Comparison of ENCODE assay signal across 9 cellular contexts in the genomic region with DNA sequence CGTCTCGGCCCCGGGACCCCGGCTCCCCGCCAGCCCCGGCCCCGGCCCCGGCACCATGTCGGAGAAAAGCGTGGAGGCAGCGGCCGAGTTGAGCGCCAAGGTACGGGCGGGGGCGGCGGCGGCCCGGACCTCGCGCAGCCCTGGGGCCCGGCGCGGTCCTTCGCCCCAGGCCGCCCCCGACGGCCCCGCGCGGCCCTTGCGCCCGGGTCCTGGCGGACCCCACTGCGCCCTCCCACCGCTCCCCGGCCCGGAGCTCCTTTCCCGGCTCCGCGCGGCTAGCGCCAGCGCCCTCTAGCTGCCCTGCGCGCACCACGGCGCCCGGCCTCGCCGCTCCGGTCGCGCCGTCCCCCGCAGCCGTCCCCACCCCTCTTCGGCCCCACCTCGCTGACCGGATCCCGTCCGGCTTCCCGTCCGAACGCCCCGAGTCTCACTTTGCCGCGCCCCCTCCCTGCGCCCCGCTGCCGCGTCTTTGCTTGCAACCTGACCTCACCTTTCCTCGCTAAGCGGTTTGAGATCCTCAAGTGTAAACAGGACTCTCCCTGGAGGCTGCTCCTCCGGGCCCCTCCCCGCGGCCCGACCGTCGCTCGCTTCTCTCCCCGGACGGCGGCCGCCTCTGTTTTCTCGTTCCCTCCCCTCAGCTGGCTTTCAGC. TPM values are rescaled to one million over a fixed set of nuclear protein-coding genes. Genes with fewer than 3 reads are reported as not detected.
DNase-seq lines count a peak whose midpoint lies in the region; ATAC-seq lines count a peak whose summit lies in the region.
"Had no signal": no experiment of that assay in that cellular context is flagged by ENCODE, and none has a peak within 500 bp of the region (broad histone marks: within the 10 kb centered on the region; RNA-seq: fewer than 3 reads in every experiment).

No MANE protein-coding gene starts in this region.

- H3K9me3 ChIP-seq in SJSA1 (replicated peaks) (no peaks in the 10 kb centered on the region), trophoblast cell (ENCODE audit: insufficient read depth, low read depth, low read length) (no peaks in the 10 kb centered on the region)

- peak overlapping the region; percentile 74 to 94 (median 86) for H3K4me3 Mint-ChIP-seq in IgD-negative memory B cell

- H2AK5ac ChIP-seq in trophoblast cell (ENCODE audit: low read length): peak overlapping the region; percentile 32

- H3K79me2 ChIP-seq in trophoblast cell (ENCODE audit: control insufficient read depth, insufficient read depth, low read length, poor library complexity): peaks cover 18% of the 10 kb centered on the region

- intact Hi-C loops in left ventricle myocardium superior (cut with micrococcal nuclease): no loop called here

- no peak overlapping the region for H2BK12ac ChIP-seq in trophoblast cell (ENCODE audit: low read length)

- peak overlapping the region; percentile 76 for H3K4ac ChIP-seq in trophoblast cell (ENCODE audit: low read depth, low read length)

- DNase-seq in DMS153 treated with DMSO at 0.1 percent for 48 hours (lab: John Stamatoyannopoulos, UW; ENCODE audit: unreplicated experiment): peak; percentile 46
- peak; percentile 59 to 75 for DNase-seq in SJSA1 (ENCODE audit: low read depth in 1 of 2, low spot score in 2 of 2)
- DNase-seq in left ventricle myocardium superior: peak; percentile 91
- DNase-seq in trophoblast cell: peak; percentile 59 to 71

- H3K9me3 Mint-ChIP-seq in IgD-negative memory B cell: no peaks in the 10 kb centered on the region

- peak overlapping the region; percentile 92 for H3K18ac ChIP-seq in trophoblast cell (ENCODE audit: low read length)

- H3K27ac ChIP-seq in SJSA1 (peak overlapping the region; percentile 30; the same call in 1 of the 2 replicates), angular gyrus (ENCODE audit: low read depth, low read length) (peak overlapping the region; percentile 97), trophoblast cell (ENCODE audit: low read depth, low read length) (peak overlapping the region; percentile 77)

- H3K23ac ChIP-seq in trophoblast cell (ENCODE audit: low read length): no peak overlapping the region

- ATAC-seq in GM21367 (IDR thresholded peaks at IDR 0.05; ENCODE audit: unreplicated experiment): peak; percentile 46
- peak; percentile 59 for ATAC-seq in left ventricle myocardium superior
- ATAC-seq in GM18858 (IDR thresholded peaks at IDR 0.05; ENCODE audit: unreplicated experiment): no peak

- H4K12ac ChIP-seq in trophoblast cell (ENCODE audit: low read depth, low read length): peak overlapping the region; percentile 43

- H3K4me2 ChIP-seq in trophoblast cell (ENCODE audit: low read length): peak overlapping the region; percentile 91

- H4K91ac ChIP-seq in trophoblast cell (ENCODE audit: low read depth, low read length): peak overlapping the region; percentile 77

- no CpG with 5 or more reads among the region's 86 CpGs for WGBS in trophoblast cell (ENCODE audit: extremely low coverage, insufficient coverage, insufficient read length)

- peak overlapping the region; percentile 55 for H2BK120ac ChIP-seq in trophoblast cell (ENCODE audit: insufficient read depth, low read length, poor library complexity)

- peaks cover 30% of the 10 kb centered on the region for H3K79me1 ChIP-seq in trophoblast cell (ENCODE audit: low read length)

- H2AFZ ChIP-seq in trophoblast cell (ENCODE audit: insufficient read depth, low read length, poor library complexity): peak overlapping the region; percentile 54

- peaks cover 37% of the 10 kb centered on the region for H3K27me3 Mint-ChIP-seq in IgD-negative memory B cell

- peaks cover 49% of the 10 kb centered on the region for H3K4me1 ChIP-seq in SJSA1 (replicated peaks)
- H3K4me1 ChIP-seq in trophoblast cell (ENCODE audit: control insufficient read depth in 1 of 2, insufficient read depth in 2 of 2, low read length in 2 of 2): peaks cover 23 to 32% of the 10 kb centered on the region in 2 experiments

- H3K14ac ChIP-seq in trophoblast cell (ENCODE audit: low read length): peak overlapping the region; percentile 90

- peaks cover 7 to 17% (median 15%) of the 10 kb centered on the region in 3 donors for H3K4me1 Mint-ChIP-seq in IgD-negative memory B cell

- no peaks in the 10 kb centered on the region for H3K36me3 Mint-ChIP-seq in IgD-negative memory B cell

- peak overlapping the region; percentile 83 for H3K9ac ChIP-seq in trophoblast cell (ENCODE audit: low read length)

- peak overlapping the region; percentile 43 for H4K8ac ChIP-seq in trophoblast cell (ENCODE audit: low read depth, low read length)

- peaks cover 33% of the 10 kb centered on the region for H3K36me3 ChIP-seq in SJSA1
- H3K36me3 ChIP-seq in trophoblast cell (ENCODE audit: control insufficient read depth in 1 of 2, insufficient read depth in 2 of 2, low read length in 2 of 2): peaks cover 21 to 24% of the 10 kb centered on the region in 2 experiments

- H3K27ac Mint-ChIP-seq in IgD-negative memory B cell: no peak overlapping the region

- H3K4me3 ChIP-seq in SJSA1 (peak overlapping the region; percentile 87), trophoblast cell (ENCODE audit: low read depth, low read length) (peak overlapping the region; percentile 92)

- no peaks in the 10 kb centered on the region for H3K27me3 ChIP-seq in SJSA1 (replicated peaks)
- H3K27me3 ChIP-seq in trophoblast cell (ENCODE audit: insufficient read depth, low read length): no peaks in the 10 kb centered on the region

- H2BK5ac ChIP-seq in trophoblast cell (ENCODE audit: low read depth, low read length, poor library complexity): peak overlapping the region; percentile 61

RNA-seq across cellular contexts. Expression of a gene that starts 0.6 kb away (rescaled TPM):
- polyA plus RNA-seq in IgD-negative memory B cell: 2.5 TPM
- total RNA-seq in SJSA1 (2014; rRNA removed; shearing (Covaris generic)): 243 and 442 TPM in 2 replicates
- 133 TPM for total RNA-seq in left ventricle myocardium superior
- 441 and 482 TPM in 2 replicates for polyA plus RNA-seq in trophoblast cell (2013)

RNA-seq across cellular contexts. Expression of a gene that starts 5.5 kb away (rescaled TPM):
- polyA plus RNA-seq in IgD-negative memory B cell: 0.88 TPM
- total RNA-seq in SJSA1 (2014; rRNA removed; shearing (Covaris generic)): 0.13 and 0.47 TPM in 2 replicates
- 0.37 TPM for total RNA-seq in left ventricle myocardium superior
- 0.29 and 0.37 TPM in 2 replicates for polyA plus RNA-seq in trophoblast cell (2013)
- total RNA-seq: glomerular endothelial cell had no signal

RNA-seq across cellular contexts. Expression of a gene that starts 13.8 kb away (rescaled TPM):
- polyA plus RNA-seq in IgD-negative memory B cell: 152 TPM
- 171 and 243 TPM in 2 replicates for total RNA-seq in SJSA1 (2014; rRNA removed; shearing (Covaris generic))
- total RNA-seq in left ventricle myocardium superior: 158 TPM
- 219 and 234 TPM in 2 replicates for polyA plus RNA-seq in trophoblast cell (2013)

RNA-seq across cellular contexts. Expression of a gene that starts 22.6 kb away (rescaled TPM):
- 6.6 TPM for polyA plus RNA-seq in IgD-negative memory B cell
- total RNA-seq in SJSA1 (2014; rRNA removed; shearing (Covaris generic)): not detected in 2 replicates
- 8.4 TPM for total RNA-seq in left ventricle myocardium superior
- 0.04 TPM in 2 replicates for polyA plus RNA-seq in trophoblast cell (2013)
- total RNA-seq: glomerular endothelial cell had no signal

RNA-seq across cellular contexts. Expression of a gene that starts 42.9 kb away (rescaled TPM):
- polyA plus RNA-seq in IgD-negative memory B cell: 36.8 TPM
- 80.2 and 82.4 TPM in 2 replicates for total RNA-seq in SJSA1 (2014; rRNA removed; shearing (Covaris generic))
- total RNA-seq in left ventricle myocardium superior: 81.9 TPM
- 30.5 and 31.7 TPM in 2 replicates for polyA plus RNA-seq in trophoblast cell (2013)

Comparison
In these comparisons a context has a peak if more than half of its experiments do, and no peak if none do; other contexts are left out.
1. H3K27ac ChIP-seq: peak in every context shown above with its lines; median percentile 97 in angular gyrus; 77 in trophoblast cell; 30 in SJSA1.